In genomic region chr10:59958882-59959281, GRCh38 we compare ENCODE assay signal across 22 cellular contexts.
"Had no signal": no experiment of that assay in that cellular context is flagged by ENCODE, and none has a peak within 500 bp of the region (broad histone marks: within the 10 kb centered on the region; RNA-seq: fewer than 3 reads in every experiment).

No MANE protein-coding gene starts in this region.

- ATAC-seq: naive thymus-derived CD8-positive, alpha-beta T cell; right lobe of liver; stimulated activated naive B cell treated with anti-CD40 and anti-IgM and Interleukin-4, amounts not matched to agents 10 μg/mL and 1 μg/mL and 100 μg/mL, for 72 hours; stimulated activated naive CD8-positive, alpha-beta T cell treated with anti-CD3 and anti-CD28 coated beads, Interleukin-15, Interleukin-2, amounts not matched to agents 100 U/mL and 50 U/mL, for 24 hours; upper lobe of right lung had no signal

- H3K36me3 ChIP-seq: left ventricle myocardium inferior, neural progenitor cell, ovary, right atrium auricular region, right lobe of liver, stomach, thyroid gland, transverse colon, upper lobe of right lung had no signal

- H3K4me1 ChIP-seq: left ventricle myocardium inferior, neural progenitor cell, right atrium auricular region, right lobe of liver, stomach, testis, transverse colon, upper lobe of right lung had no signal

- H3K4me3 ChIP-seq: hepatocyte, left ventricle myocardium inferior, lung, neural progenitor cell, ovary, right atrium auricular region, right lobe of liver, stomach, testis, thyroid gland, transverse colon, upper lobe of right lung had no signal

- H3K27me3 Mint-ChIP-seq: progenitor cell of endocrine pancreas had no signal

- H3K27ac Mint-ChIP-seq: nephron; neural progenitor cell; progenitor cell of endocrine pancreas; stimulated activated naive B cell treated with anti-CD40 and anti-IgM and Interleukin-4, amounts not matched to agents 10 μg/mL and 1 μg/mL and 100 μg/mL, for 72 hours had no signal

- H2AFZ ChIP-seq: hepatocyte had no signal

- H3K4me2 ChIP-seq: hepatocyte, neural progenitor cell had no signal

- H3K27me3 ChIP-seq: hepatocyte, neural progenitor cell, ovary, right atrium auricular region, right lobe of liver, stomach, testis, thyroid gland, transverse colon had no signal

- H3K4me1 Mint-ChIP-seq: naive thymus-derived CD8-positive, alpha-beta T cell; nephron; stimulated activated naive B cell treated with anti-CD40 and anti-IgM and Interleukin-4, amounts not matched to agents 10 μg/mL and 1 μg/mL and 100 μg/mL, for 72 hours had no signal

- H3K79me2 ChIP-seq: hepatocyte had no signal

- H3K36me3 Mint-ChIP-seq: naive thymus-derived CD8-positive, alpha-beta T cell; neural progenitor cell; stimulated activated naive B cell treated with anti-CD40 and anti-IgM and Interleukin-4, amounts not matched to agents 10 μg/mL and 1 μg/mL and 100 μg/mL, for 72 hours had no signal

- H3K4me3 Mint-ChIP-seq: naive thymus-derived CD8-positive, alpha-beta T cell; nephron; neural progenitor cell; stimulated activated naive B cell treated with anti-CD40 and anti-IgM and Interleukin-4, amounts not matched to agents 10 μg/mL and 1 μg/mL and 100 μg/mL, for 72 hours had no signal

- H3K9me3 ChIP-seq: left ventricle myocardium inferior, ovary, right atrium auricular region, right lobe of liver, stomach, testis, thyroid gland, transverse colon, upper lobe of right lung had no signal

- H3K27ac ChIP-seq: hepatocyte, left ventricle myocardium inferior, neural progenitor cell, ovary, right atrium auricular region, right lobe of liver, stomach, testis, transverse colon, upper lobe of right lung had no signal

- H3K9ac ChIP-seq: neural progenitor cell had no signal

- DNase-seq: left ventricle myocardium inferior; mesendoderm; naive thymus-derived CD8-positive, alpha-beta T cell; ovary; right lobe of liver; stimulated activated CD4-positive, alpha-beta T cell treated with anti-CD3 and anti-CD28 coated beads, Interleukin-12 subunit alpha, Interleukin-12 subunit beta, amount 100 ng/mL, for 4 hours; stimulated activated CD4-positive, alpha-beta T cell treated with anti-CD3 and anti-CD28 coated beads, Interleukin-15, amount 100 ng/mL, for 24 hours; stimulated activated CD4-positive, alpha-beta T cell treated with anti-CD3 and anti-CD28 coated beads, Interleukin-2, amount 100 ng/mL, for 24 hours; stimulated activated CD4-positive, alpha-beta T cell treated with anti-CD3 and anti-CD28 coated beads, Interleukin-4, amount 100 ng/mL, for 1 hour; stimulated activated naive B cell treated with anti-CD40 and anti-IgM and Interleukin-4, amounts not matched to agents 10 μg/mL and 1 μg/mL and 100 μg/mL, for 72 hours; stimulated activated naive CD8-positive, alpha-beta T cell treated with anti-CD3 and anti-CD28 coated beads, Interleukin-15, Interleukin-2, amounts not matched to agents 100 U/mL and 50 U/mL, for 24 hours; stomach; testis; thyroid gland; transverse colon; upper lobe of right lung had no signal

- H3K9me3 Mint-ChIP-seq: naive thymus-derived CD8-positive, alpha-beta T cell; nephron; neural progenitor cell; stimulated activated naive B cell treated with anti-CD40 and anti-IgM and Interleukin-4, amounts not matched to agents 10 μg/mL and 1 μg/mL and 100 μg/mL, for 72 hours had no signal
